ENCODE assay signal across 9 cellular contexts in the genomic region with DNA sequence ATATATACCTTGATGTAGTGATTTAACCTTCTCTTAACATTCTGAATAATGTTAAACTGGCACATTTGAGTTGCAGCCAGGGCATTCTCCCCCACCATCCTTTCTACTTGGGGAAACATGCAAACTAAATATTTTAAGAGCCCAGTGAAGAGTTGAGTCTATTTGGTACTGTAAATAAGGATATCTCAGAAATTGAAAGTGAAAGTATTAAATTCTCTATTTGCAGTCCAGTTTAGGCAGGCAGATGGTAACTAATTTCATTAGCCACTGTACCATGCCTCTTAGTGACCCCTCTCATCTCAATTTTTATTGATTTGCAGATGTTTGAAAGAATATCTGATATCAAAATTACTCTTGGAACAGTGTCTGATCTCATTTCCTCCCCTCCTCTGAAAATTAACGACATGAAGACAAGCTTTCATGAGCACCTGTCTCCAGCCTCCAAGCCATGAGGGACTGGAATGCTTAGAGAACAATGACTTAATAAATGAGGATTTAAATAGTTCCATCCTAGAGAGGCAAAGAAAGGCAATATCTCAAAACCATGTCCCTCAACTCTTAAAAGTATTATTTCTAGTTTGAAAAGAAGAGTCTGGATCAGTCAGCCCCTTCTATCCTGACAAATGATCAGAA.
DNase-seq lines count a peak whose midpoint lies in the region; ATAC-seq and TF ChIP-seq lines count a peak whose summit lies in the region.
"Had no signal": no experiment of that assay in that cellular context is flagged by ENCODE, and none has a peak within 500 bp of the region (broad histone marks: within the 10 kb centered on the region; RNA-seq: fewer than 3 reads in every experiment).

No MANE protein-coding gene starts in this region.

- 53 to 67% (median 60%) methylated on average over 1 of the region's 1 CpG for WGBS in adrenal gland, 4 donors

- no peak for TF ChIP-seq POLR2A in adrenal gland (IDR thresholded peaks at IDR 0.05)

- POLR2A ChIA-PET in A673 (lab: Charles Lee; ENCODE audit: low non-redundant PET) = no interaction called here

- intact Hi-C loops in A673 (cut with micrococcal nuclease; ENCODE audit: unreplicated experiment) = no loop called here
- intact Hi-C loops in left lung (cut with DNase I) = no loop called here
- intact Hi-C loops in adrenal gland (cut with DNase I) = no loop called here

- H3K36me3 ChIP-seq in A673 (ENCODE audit: insufficient read depth, low read length, poor library complexity, severe bottlenecking) (no peaks in the 10 kb centered on the region), DND-41 (ENCODE audit: insufficient read depth, low read length) (no peaks in the 10 kb centered on the region), left lung (no peaks in the 10 kb centered on the region), adrenal gland (replicated peaks in 1 of 2) (no peaks in the 10 kb centered on the region)

- CTCF ChIA-PET in A673 (lab: Charles Lee) = no interaction called here

- no peaks in the 10 kb centered on the region for H3K4me1 ChIP-seq in A673 (ENCODE audit: insufficient read depth, low read length, poor library complexity, severe bottlenecking)
- H3K4me1 ChIP-seq in DND-41 (ENCODE audit: insufficient read depth, low read length) = peaks cover 64% of the 10 kb centered on the region
- H3K4me1 ChIP-seq in left lung = peaks cover 7 to 12% of the 10 kb centered on the region in 2 donors
- H3K4me1 ChIP-seq in adrenal gland (replicated peaks in 1 of 2) = no peaks in the 10 kb centered on the region

- no peak for TF ChIP-seq CTCF in A673 (conservative IDR thresholded peaks at IDR 0.05; ENCODE audit: low read depth, low read length)
- TF ChIP-seq CTCF in DND-41 (IDR thresholded peaks at IDR 0.05; ENCODE audit: borderline replicate concordance, extremely low read depth, low read length, poor library complexity, severe bottlenecking) = no peak
- TF ChIP-seq CTCF in left lung (IDR thresholded peaks at IDR 0.05) = no peak
- no peak for TF ChIP-seq CTCF in adrenal gland (IDR thresholded peaks at IDR 0.05)

- H3K9me3 ChIP-seq in A673 (ENCODE audit: low read depth, low read length, poor library complexity, severe bottlenecking) = no peaks in the 10 kb centered on the region
- H3K9me3 ChIP-seq in DND-41 (ENCODE audit: insufficient read depth, low read length, severe bottlenecking) = no peaks in the 10 kb centered on the region
- no peaks in the 10 kb centered on the region for H3K9me3 ChIP-seq in left lung
- H3K9me3 ChIP-seq in adrenal gland (replicated peaks in 1 of 3) = no peaks in the 10 kb centered on the region

- peak overlapping the region; percentile 43 for H3K9ac ChIP-seq in DND-41 (ENCODE audit: low read depth, low read length)

- no peaks in the 10 kb centered on the region for H3K79me2 ChIP-seq in DND-41 (ENCODE audit: insufficient read depth, low read length)

- H4K20me1 ChIP-seq in DND-41 (ENCODE audit: insufficient read depth, low read length) = no peaks in the 10 kb centered on the region

- peak overlapping the region; percentile 21 for H2AFZ ChIP-seq in DND-41 (ENCODE audit: low read depth, low read length)

- BruUV-seq in A673 (replicated peaks; lab: Mats Ljungman, UMichigan) = no TSS peak

- H3K27me3 ChIP-seq in A673 (replicated peaks; ENCODE audit: insufficient read depth, low read depth, low read length, poor library complexity) (no peaks in the 10 kb centered on the region), DND-41 (ENCODE audit: insufficient read depth, low read length, poor library complexity) (no peaks in the 10 kb centered on the region), left lung (no peaks in the 10 kb centered on the region), adrenal gland (no peaks in the 10 kb centered on the region)

- peak; percentile 71 for ATAC-seq in DND-41 (ENCODE audit: insufficient read depth, low read depth)
- peak; percentile 82 for ATAC-seq in left lung
- no peak for ATAC-seq in HG02884 (IDR thresholded peaks at IDR 0.05; ENCODE audit: unreplicated experiment)
- ATAC-seq in HG03139 (IDR thresholded peaks at IDR 0.05; ENCODE audit: unreplicated experiment) = no peak

- H3K27ac ChIP-seq in A673 (ENCODE audit: low read depth, low read length, poor library complexity, severe bottlenecking) (no peak overlapping the region), DND-41 (ENCODE audit: low read length) (peak overlapping the region; percentile 95), left lung (no peak overlapping the region), adrenal gland (no peak overlapping the region)

- no peak for DNase-seq in A673 (ENCODE audit: low spot score)
- DNase-seq in DND-41 = peak; percentile 41
- DNase-seq in RPMI7951 (ENCODE audit: low read depth) = peak; percentile 21
- DNase-seq in left lung = no peak
- no peak for DNase-seq in adrenal gland
- no peak for DNase-seq in stimulated activated CD4-positive, alpha-beta T cell treated with anti-CD3 and anti-CD28 coated beads, Interleukin-1b, Interleukin-23, amount 100 ng/mL, for 48 hours
- DNase-seq: NCI-H1105 treated with DMSO at 0.1 percent for 48 hours had no signal

- peak overlapping the region; percentile 30 for H3K4me3 ChIP-seq in A673 (ENCODE audit: low read depth, low read length, poor library complexity, severe bottlenecking)
- H3K4me3 ChIP-seq in DND-41 (ENCODE audit: low read depth in 1 of 2, low read length in 2 of 2) = no peak overlapping the region
- peak overlapping the region in 1 of 2 donors; percentile 19 for H3K4me3 ChIP-seq in left lung
- peak overlapping the region in 1 of 4 donors; percentile 27 for H3K4me3 ChIP-seq in adrenal gland

- peak overlapping the region; percentile 50 for H3K4me2 ChIP-seq in DND-41 (ENCODE audit: insufficient read depth, low read length)

Comparison
In these comparisons a context has a peak if more than half of its experiments do, and no peak if none do; other contexts are left out.
1. DNase-seq: peak in DND-41 (single experiment) and RPMI7951 (single experiment); none in A673 (single experiment), left lung (0 of 2), adrenal gland (0 of 7) and stimulated activated CD4-positive, alpha-beta T cell treated with anti-CD3 and anti-CD28 coated beads, Interleukin-1b, Interleukin-23, amount 100 ng/mL, for 48 hours (single experiment).
2. ATAC-seq: peak in DND-41 (single experiment) and left lung (single experiment); none in HG02884 (single experiment) and HG03139 (single experiment).